Comparison of ENCODE assay signal across 24 cellular contexts in the genomic region with DNA sequence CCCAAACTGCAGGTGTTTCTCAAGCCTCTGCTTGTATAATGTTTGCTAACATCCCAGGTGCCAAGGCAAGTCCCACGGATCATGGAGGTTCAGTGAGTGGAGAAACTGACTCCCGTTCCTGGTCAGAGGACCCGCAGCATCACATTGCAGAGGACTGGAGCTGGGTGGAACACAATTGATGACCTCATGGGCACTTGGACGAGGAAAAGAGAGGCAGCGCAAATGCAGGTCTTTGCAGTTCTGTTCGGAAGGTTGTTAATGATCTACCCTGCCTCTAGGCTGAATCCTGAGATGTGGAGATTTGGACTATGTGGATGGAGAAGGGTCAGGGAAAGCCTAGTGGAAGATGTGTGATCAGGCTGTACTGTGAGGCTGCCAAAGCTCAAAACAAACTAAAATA.
"Had no signal": no experiment of that assay in that cellular context is flagged by ENCODE, and none has a peak within 500 bp of the region (broad histone marks: within the 10 kb centered on the region; RNA-seq: fewer than 3 reads in every experiment).

No MANE protein-coding gene starts in this region.

- H3K4me3 ChIP-seq: SK-N-MC had no signal

- H3K36me3 ChIP-seq: brain microvascular endothelial cell had no signal

- H3K4me3 Mint-ChIP-seq: activated CD4-positive, alpha-beta memory T cell treated with anti-CD3 and anti-CD28 coated beads for 36 hours; activated CD4-positive, alpha-beta T cell treated with anti-CD3 and anti-CD28 coated beads, Interleukin-2, amount 10 ng/mL, durations not matched to agents 7 days and 5 days; activated naive CD8-positive, alpha-beta T cell treated with anti-CD3 and anti-CD28 coated beads, Interleukin-2, amount 50 U/mL, for 24 hours; activated T-cell treated with anti-CD3 and anti-CD28 coated beads, Interleukin-2, amount 50 U/mL, for 4 hours had no signal

- H3K27ac Mint-ChIP-seq: activated CD4-positive, alpha-beta memory T cell treated with anti-CD3 and anti-CD28 coated beads for 36 hours; activated CD4-positive, alpha-beta T cell treated with anti-CD3 and anti-CD28 coated beads, Interleukin-2, amount 10 ng/mL, durations not matched to agents 7 days and 5 days; activated naive CD4-positive, alpha-beta T cell treated with anti-CD3 and anti-CD28 coated beads, Interleukin-2, amount 50 U/mL, for 72 hours; activated naive CD8-positive, alpha-beta T cell treated with anti-CD3 and anti-CD28 coated beads, Interleukin-2, amount 50 U/mL, for 24 hours had no signal

- FAIRE-seq: astrocyte had no signal

- DNase-seq: activated CD4-positive, alpha-beta memory T cell treated with anti-CD3 and anti-CD28 coated beads for 36 hours; activated CD4-positive, alpha-beta T cell treated with anti-CD3 and anti-CD28 coated beads, Interleukin-2, amount 10 ng/mL, durations not matched to agents 7 days and 5 days; activated CD4-positive, CD25-positive, alpha-beta regulatory T cell; activated CD8-positive, alpha-beta memory T cell treated with anti-CD3 and anti-CD28 coated beads for 24 hours; activated effector memory CD4-positive, alpha-beta T cell treated with anti-CD3 and anti-CD28 coated beads, Interleukin-2, amount 50 U/mL, for 16 hours; activated naive CD4-positive, alpha-beta T cell treated with Interleukin-2 at 50 U/mL for 16 hours; activated naive CD8-positive, alpha-beta T cell treated with anti-CD3 and anti-CD28 coated beads, Interleukin-2, amount 50 U/mL, for 24 hours; activated T-cell treated with anti-CD3 and anti-CD28 coated beads, Interleukin-2, amount 50 U/mL, for 4 hours; amniotic stem cell; brain microvascular endothelial cell; IMR-90; Kasumi-1; KBM-7; NCI-H1048; NCI-H1694; NCI-H2029 treated with DMSO at 0.1 percent for 48 hours; NCI-H345; NCI-H510A; NCI-H526 treated with DMSO at 0.1 percent for 48 hours; NCI-H82; T-helper 1 cell had no signal

- H3K36me3 Mint-ChIP-seq: activated CD4-positive, alpha-beta memory T cell treated with anti-CD3 and anti-CD28 coated beads for 36 hours; activated naive CD4-positive, alpha-beta T cell treated with anti-CD3 and anti-CD28 coated beads, Interleukin-2, amount 50 U/mL, for 72 hours had no signal

- H3K9me3 Mint-ChIP-seq: activated CD4-positive, alpha-beta memory T cell treated with anti-CD3 and anti-CD28 coated beads for 36 hours; activated CD4-positive, alpha-beta T cell treated with anti-CD3 and anti-CD28 coated beads, Interleukin-2, amount 10 ng/mL, durations not matched to agents 7 days and 5 days; activated naive CD4-positive, alpha-beta T cell treated with anti-CD3 and anti-CD28 coated beads, Interleukin-2, amount 50 U/mL, for 72 hours; activated naive CD8-positive, alpha-beta T cell treated with anti-CD3 and anti-CD28 coated beads, Interleukin-2, amount 50 U/mL, for 24 hours; activated T-cell treated with anti-CD3 and anti-CD28 coated beads, Interleukin-2, amount 50 U/mL, for 4 hours had no signal

- H3K27me3 Mint-ChIP-seq: activated CD4-positive, alpha-beta memory T cell treated with anti-CD3 and anti-CD28 coated beads for 36 hours; activated naive CD8-positive, alpha-beta T cell treated with anti-CD3 and anti-CD28 coated beads, Interleukin-2, amount 50 U/mL, for 24 hours had no signal

- H3K4me1 Mint-ChIP-seq: activated CD4-positive, alpha-beta T cell treated with anti-CD3 and anti-CD28 coated beads, Interleukin-2, amount 10 ng/mL, durations not matched to agents 7 days and 5 days; activated naive CD8-positive, alpha-beta T cell treated with anti-CD3 and anti-CD28 coated beads, Interleukin-2, amount 50 U/mL, for 24 hours had no signal

- ATAC-seq: activated naive CD4-positive, alpha-beta T cell treated with anti-CD3 and anti-CD28 coated beads, Interleukin-2, amount 50 U/mL, for 72 hours; activated naive CD8-positive, alpha-beta T cell treated with anti-CD3 and anti-CD28 coated beads, Interleukin-2, amount 50 U/mL, for 24 hours; activated T-cell treated with anti-CD3 and anti-CD28 coated beads, Interleukin-2, amount 50 U/mL, for 4 hours had no signal

- H3K27me3 ChIP-seq: brain microvascular endothelial cell had no signal
